24 cellular contexts compared by ENCODE assay signal in genomic region chr3:115644391-115644790, GRCh38. TPM values are rescaled to one million over a fixed set of nuclear protein-coding genes. Genes with fewer than 3 reads are reported as not detected.
"Had no signal": no experiment of that assay in that cellular context is flagged by ENCODE, and none has a peak within 500 bp of the region (broad histone marks: within the 10 kb centered on the region; RNA-seq: fewer than 3 reads in every experiment).

No MANE protein-coding gene starts in this region.

- H3K36me3 Mint-ChIP-seq: naive B cell, WTC11 had no signal

- H3K27me3 ChIP-seq: colonic mucosa, gastrocnemius medialis, right atrium auricular region, tibial nerve had no signal

- DNase-seq: activated CD4-positive, alpha-beta T cell treated with anti-CD3 and anti-CD28 coated beads for 36 hours; activated CD4-positive, alpha-beta T cell treated with anti-CD3 and anti-CD28 coated beads, Interleukin-2, amount 50 U/mL, for 48 hours; activated gamma-delta T cell treated with Interleukin-2 at 50 U/mL for 16 hours; amygdala; caudate nucleus; colonic mucosa; gastrocnemius medialis; head of caudate nucleus; left ventricle myocardium inferior; mammary epithelial cell; naive B cell; stimulated activated naive CD8-positive, alpha-beta T cell treated with anti-CD3 and anti-CD28 coated beads, Interleukin-15, Interleukin-2, amounts not matched to agents 100 U/mL and 50 U/mL, for 24 hours; substantia nigra had no signal

- H3K4me3 Mint-ChIP-seq: activated CD4-positive, alpha-beta T cell treated with anti-CD3 and anti-CD28 coated beads for 36 hours; activated T-helper 1 cell treated with anti-CD3 and anti-CD28 coated beads, Interleukin-12 subunit alpha, Interleukin-12 subunit beta, Interleukin-2, Interleukin-4 antibody, amounts not matched to agents 30 ng/mL and 10 ng/mL and 1 ng/mL, durations not matched to agents 14 hours and 24 hours and 36 hours; brain; naive B cell; neural crest cell; WTC11 had no signal

- ATAC-seq: activated CD4-positive, alpha-beta T cell treated with anti-CD3 and anti-CD28 coated beads for 36 hours; activated naive CD4-positive, alpha-beta T cell treated with anti-CD3 and anti-CD28 coated beads, Interleukin-2, amount 50 U/mL, for 72 hours; gastrocnemius medialis; stimulated activated naive CD8-positive, alpha-beta T cell treated with anti-CD3 and anti-CD28 coated beads, Interleukin-15, Interleukin-2, amounts not matched to agents 100 U/mL and 50 U/mL, for 24 hours; WTC11 had no signal

- H3K27me3 Mint-ChIP-seq: brain had no signal

- H3K27ac Mint-ChIP-seq: activated CD4-positive, alpha-beta T cell treated with anti-CD3 and anti-CD28 coated beads for 36 hours; activated naive CD4-positive, alpha-beta T cell treated with anti-CD3 and anti-CD28 coated beads, Interleukin-2, amount 50 U/mL, for 72 hours; activated T-helper 1 cell treated with anti-CD3 and anti-CD28 coated beads, Interleukin-12 subunit alpha, Interleukin-12 subunit beta, Interleukin-2, Interleukin-4 antibody, amounts not matched to agents 30 ng/mL and 10 ng/mL and 1 ng/mL, durations not matched to agents 14 hours and 24 hours and 36 hours; naive B cell; WTC11 had no signal

- H3K27ac ChIP-seq: colonic mucosa, gastrocnemius medialis, left ventricle myocardium inferior, prostate gland, right atrium auricular region, tibial nerve had no signal

- H3K4me3 ChIP-seq: colonic mucosa, gastrocnemius medialis, left ventricle myocardium inferior, prostate gland, right atrium auricular region, tibial nerve had no signal

- H3K9me3 ChIP-seq: colonic mucosa, gastrocnemius medialis, left ventricle myocardium inferior, prostate gland, right atrium auricular region, tibial nerve had no signal

- H3K4me1 Mint-ChIP-seq: naive B cell, WTC11 had no signal

- H3K9me3 Mint-ChIP-seq: activated T-helper 1 cell treated with anti-CD3 and anti-CD28 coated beads, Interleukin-12 subunit alpha, Interleukin-12 subunit beta, Interleukin-2, Interleukin-4 antibody, amounts not matched to agents 30 ng/mL and 10 ng/mL and 1 ng/mL, durations not matched to agents 14 hours and 24 hours and 36 hours; WTC11 had no signal

- H3K4me1 ChIP-seq: colonic mucosa, left ventricle myocardium inferior, prostate gland, right atrium auricular region had no signal

- H3K36me3 ChIP-seq: colonic mucosa, gastrocnemius medialis, left ventricle myocardium inferior, prostate gland, right atrium auricular region, tibial nerve had no signal

RNA-seq across cellular contexts. Expression of gene GAP43, which starts 21.1 kb away (rescaled TPM):
- total RNA-seq: activated CD4-positive, alpha-beta T cell treated with anti-CD3 and anti-CD28 coated beads for 36 hours; activated naive CD4-positive, alpha-beta T cell treated with anti-CD3 and anti-CD28 coated beads, Interleukin-2, amount 50 U/mL, for 72 hours; activated T-helper 1 cell treated with anti-CD3 and anti-CD28 coated beads, Interleukin-12 subunit alpha, Interleukin-12 subunit beta, Interleukin-2, Interleukin-4 antibody, amounts not matched to agents 30 ng/mL and 10 ng/mL and 1 ng/mL, durations not matched to agents 14 hours and 24 hours and 36 hours; epithelial cell of proximal tubule; mammary epithelial cell; mononuclear cell had no signal
- polyA plus RNA-seq: keratinocyte, mammary epithelial cell had no signal
